Comparison of ENCODE assay signal across 28 cellular contexts in the genomic region with DNA sequence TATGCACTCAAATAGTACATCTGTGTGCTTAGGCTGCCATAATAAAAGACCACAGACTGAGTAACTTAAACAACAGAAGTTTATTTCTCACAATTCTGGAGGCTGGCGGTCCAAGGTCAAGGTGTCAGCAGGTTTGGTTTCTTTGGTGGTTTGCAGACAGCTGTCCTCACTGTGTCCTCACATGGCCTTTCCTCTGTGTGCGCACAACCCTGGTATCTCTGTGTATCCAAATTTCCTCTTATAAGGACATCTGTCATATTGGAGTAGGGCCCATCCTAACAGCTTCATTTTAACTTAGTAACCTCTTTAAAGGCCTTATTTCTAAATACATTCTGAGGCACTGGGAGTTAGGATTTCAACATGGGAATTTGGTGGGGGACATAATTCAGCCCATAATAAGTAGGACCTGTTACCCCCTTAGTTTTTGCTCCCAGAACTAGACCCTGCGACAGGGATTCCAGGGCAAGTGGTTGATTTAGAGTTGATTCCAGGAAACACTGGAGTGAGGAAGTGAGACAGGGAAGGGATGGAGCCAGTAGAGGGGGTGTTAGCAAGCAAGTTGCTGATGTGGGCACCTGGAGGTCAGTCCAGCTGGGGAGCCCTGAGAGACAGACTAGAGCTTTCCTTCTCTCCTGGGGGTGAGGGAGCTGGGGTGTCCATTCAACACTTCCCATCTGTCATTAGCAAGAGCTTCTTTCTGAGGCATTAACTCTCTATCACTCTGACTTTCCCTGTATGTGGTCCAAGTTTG. TPM values are rescaled to one million over a fixed set of nuclear protein-coding genes. Genes with fewer than 3 reads are reported as not detected.
A peak's percentile ranks its signal among the peaks of the same experiment; 100 is the strongest.
DNase-seq lines count a peak whose midpoint lies in the region; ATAC-seq, FAIRE-seq and TF ChIP-seq lines count a peak whose summit lies in the region.
"Had no signal": no experiment of that assay in that cellular context is flagged by ENCODE, and none has a peak within 500 bp of the region (broad histone marks: within the 10 kb centered on the region; RNA-seq: fewer than 3 reads in every experiment).

No MANE protein-coding gene starts in this region.

- no peak overlapping the region for H2AK5ac ChIP-seq in neuronal stem cell (ENCODE audit: low read depth, low read length)

- no peak overlapping the region for H3K18ac ChIP-seq in neuronal stem cell (ENCODE audit: low read length)

- H3K9me2 ChIP-seq in SK-N-SH: no peaks in the 10 kb centered on the region

- no peak overlapping the region for H2BK120ac ChIP-seq in neuronal stem cell (ENCODE audit: low read depth, low read length)

- H3F3A ChIP-seq in SK-N-SH (replicated peaks; ENCODE audit: insufficient read depth): no peaks in the 10 kb centered on the region

- H3K27ac ChIP-seq in SK-N-SH (ENCODE audit: low read depth in 2 of 2, low read length in 1 of 2): no peak overlapping the region
- H3K27ac ChIP-seq in endothelial cell of umbilical vein (ENCODE audit: insufficient read depth, low read depth, low read length): no peak overlapping the region
- H3K27ac ChIP-seq in neuronal stem cell (replicated peaks; ENCODE audit: low read length): no peak overlapping the region
- no peak overlapping the region for H3K27ac ChIP-seq in ovary
- H3K27ac ChIP-seq: 22Rv1, body of pancreas, GM23248, KMS-11, neural progenitor cell, SJSA1, thoracic aorta had no signal

- FAIRE-seq in endothelial cell of umbilical vein (lab: Jason Lieb, UNC): peak; percentile 12
- no peak for FAIRE-seq in frontal cortex (lab: Jason Lieb, UNC)
- FAIRE-seq: RCC 7860, urothelium cell line had no signal

- H3K36me3 ChIP-seq in SK-N-SH (replicated peaks in 1 of 2; ENCODE audit: control insufficient read depth in 1 of 2, insufficient read depth in 2 of 2, low read length in 1 of 2) (no peaks in the 10 kb centered on the region), endothelial cell of umbilical vein (ENCODE audit: control insufficient read depth in 2 of 2, extremely low read depth in 1 of 2, insufficient read depth in 2 of 2, low read length in 2 of 2) (no peaks in the 10 kb centered on the region), neuronal stem cell (replicated peaks in 1 of 2; ENCODE audit: control insufficient read depth in 2 of 2, insufficient read depth in 2 of 2, low read length in 2 of 2) (peaks cover 0 to 1% of the 10 kb centered on the region in 2 donors), ovary (no peaks in the 10 kb centered on the region)
- H3K36me3 ChIP-seq: neural progenitor cell, SJSA1 had no signal

- dilution Hi-C loops in endothelial cell of umbilical vein (cut with MboI; ENCODE audit: extremely low pct_ligation_motif_present, low sequenced_read_pairs): no loop called here

- no peak for ATAC-seq in SK-N-SH treated with all-trans-retinoic acid at 6 μM for 48 hours
- no peak for ATAC-seq in GM19452 (IDR thresholded peaks at IDR 0.05; ENCODE audit: unreplicated experiment)
- ATAC-seq: activated CD8-positive, alpha-beta T cell treated with anti-CD3 and anti-CD28 coated beads for 36 hours; body of pancreas; stimulated activated naive CD8-positive, alpha-beta T cell treated with anti-CD3 and anti-CD28 coated beads, Interleukin-15, amount 100 ng/mL, for 72 hours had no signal

- BruUV-seq in endothelial cell of umbilical vein (replicated peaks; lab: Mats Ljungman, UMichigan): no TSS peak

- no peak for TF ChIP-seq CTCF in SK-N-SH (IDR thresholded peaks at IDR 0.05)
- no peak for TF ChIP-seq CTCF in endothelial cell of umbilical vein (IDR thresholded peaks at IDR 0.05; ENCODE audit: extremely low read depth in 1 of 2, insufficient read depth in 1 of 2, low read depth in 1 of 2, low read length in 2 of 2)
- no peak for TF ChIP-seq CTCF in ovary (IDR thresholded peaks at IDR 0.05)

- H2BK12ac ChIP-seq in neuronal stem cell (ENCODE audit: low read length): no peak overlapping the region

- DNase-seq in SK-N-SH (peak; percentile 20), NCI-H2171 (lab: John Stamatoyannopoulos, UW) (peak; percentile 12), endothelial cell of umbilical vein (ENCODE audit: low read depth, low spot score) (no peak), neuronal stem cell (ENCODE audit: low spot score) (no peak), frontal cortex (ENCODE audit: low spot score in 2 of 2) (no peak), ovary (no peak)
- DNase-seq: activated CD4-positive, CD25-positive, alpha-beta regulatory T cell treated with anti-CD3 and anti-CD28 coated beads, Interleukin-2, amount 50 U/mL, for 72 hours; activated CD8-positive, alpha-beta memory T cell treated with anti-CD3 and anti-CD28 coated beads, Interleukin-2, amount 50 U/mL, for 48 hours; activated CD8-positive, alpha-beta T cell treated with anti-CD3 and anti-CD28 coated beads for 36 hours; activated naive CD4-positive, alpha-beta T cell treated with anti-CD3 and anti-CD28 coated beads for 36 hours; Calu3; GM23248; mesenchymal stem cell; NCI-H1417 treated with DMSO at 0.1 percent for 48 hours; NCI-H774; right cardiac atrium; stimulated activated CD8-positive, alpha-beta memory T cell treated with anti-CD3 and anti-CD28 coated beads, Interleukin-4, amount 100 ng/mL, for 48 hours; stimulated activated naive CD8-positive, alpha-beta T cell treated with anti-CD3 and anti-CD28 coated beads, Interleukin-15, amount 100 ng/mL, for 72 hours had no signal

- H3K9ac ChIP-seq in SK-N-SH (no peak overlapping the region), endothelial cell of umbilical vein (replicated peaks; ENCODE audit: extremely low read depth, insufficient read depth, low read length) (no peak overlapping the region), neuronal stem cell (ENCODE audit: low read depth, low read length, poor library complexity) (no peak overlapping the region)
- H3K9ac ChIP-seq: GM23248, KMS-11, neural progenitor cell had no signal

- TF ChIP-seq EP300 in SK-N-SH (IDR thresholded peaks at IDR 0.05; ENCODE audit: borderline replicate concordance in 1 of 2, low read depth in 1 of 2, low read length in 1 of 2) (no peak), ovary (IDR thresholded peaks at IDR 0.05) (no peak)

- H3K9me1 ChIP-seq in endothelial cell of umbilical vein (replicated peaks; ENCODE audit: control insufficient read depth, extremely low read depth, insufficient read depth, low read length): no peaks in the 10 kb centered on the region

- H3K4ac ChIP-seq in neuronal stem cell (ENCODE audit: low read length): no peak overlapping the region

- H3K23ac ChIP-seq in neuronal stem cell (ENCODE audit: low read depth, low read length, poor library complexity): peak overlapping the region; percentile 20

- H3K4me1 ChIP-seq in SK-N-SH (ENCODE audit: control insufficient read depth in 1 of 2, insufficient read depth in 2 of 2, low read depth in 1 of 2, low read length in 1 of 2) (no peaks in the 10 kb centered on the region), endothelial cell of umbilical vein (ENCODE audit: control insufficient read depth, extremely low read depth, insufficient read depth, low read length) (no peaks in the 10 kb centered on the region), neuronal stem cell (ENCODE audit: control insufficient read depth in 2 of 2, insufficient read depth in 1 of 2, low read depth in 1 of 2, low read length in 2 of 2) (peaks cover 8 to 12% of the 10 kb centered on the region in 2 donors), ovary (ENCODE audit: insufficient read depth) (no peaks in the 10 kb centered on the region)
- H3K4me1 ChIP-seq: SJSA1 had no signal

- H2AFZ ChIP-seq in SK-N-SH (ENCODE audit: low read depth) (no peak overlapping the region), endothelial cell of umbilical vein (ENCODE audit: low read depth, low read length) (no peak overlapping the region), neuronal stem cell (ENCODE audit: low read length) (no peak overlapping the region)
- H2AFZ ChIP-seq: GM23248, neural progenitor cell had no signal

- CTCF ChIA-PET in SK-N-SH (lab: Yijun Ruan, JAX) (interaction anchor here (1.0 kb wide), 1 partner anchor 12 kb away, joined by 3 read pairs; no protein-coding TSS in a partner anchor), endothelial cell of umbilical vein (lab: Charles Lee) (interaction anchor here (1.6 kb wide), 1 partner anchor 10 kb away, joined by 5 read pairs; no protein-coding TSS in a partner anchor)

- no peak overlapping the region for H2BK5ac ChIP-seq in neuronal stem cell (ENCODE audit: low read length)

- no peak for TF ChIP-seq POLR2A in endothelial cell of umbilical vein (IDR thresholded peaks at IDR 0.05; ENCODE audit: low read depth, low read length)
- TF ChIP-seq POLR2A in ovary (IDR thresholded peaks at IDR 0.05): no peak

- H4K20me1 ChIP-seq in SK-N-SH (ENCODE audit: insufficient read depth) (no peaks in the 10 kb centered on the region), endothelial cell of umbilical vein (replicated peaks; ENCODE audit: control insufficient read depth, extremely low read depth, insufficient read depth, low read length) (no peaks in the 10 kb centered on the region)

- no peak overlapping the region for H4K91ac ChIP-seq in neuronal stem cell (ENCODE audit: low read depth, low read length, poor library complexity)

- H3K4me2 ChIP-seq in SK-N-SH: no peak overlapping the region
- no peak overlapping the region for H3K4me2 ChIP-seq in endothelial cell of umbilical vein (ENCODE audit: insufficient read depth, low read length)
- H3K4me2 ChIP-seq in neuronal stem cell (ENCODE audit: insufficient read depth, low read length, poor library complexity, severe bottlenecking): no peak overlapping the region
- H3K4me2 ChIP-seq: KMS-11, neural progenitor cell had no signal

- H3K9me3 ChIP-seq in SK-N-SH (no peaks in the 10 kb centered on the region), endothelial cell of umbilical vein (replicated peaks; ENCODE audit: control insufficient read depth, insufficient read depth, low read length) (no peaks in the 10 kb centered on the region), neuronal stem cell (replicated peaks in 1 of 2; ENCODE audit: control insufficient read depth in 2 of 2, insufficient read depth in 1 of 2, low read depth in 1 of 2, low read length in 2 of 2) (no peaks in the 10 kb centered on the region), ovary (no peaks in the 10 kb centered on the region)
- H3K9me3 ChIP-seq: body of pancreas, SJSA1, thoracic aorta had no signal

- H3K4me3 ChIP-seq in SK-N-SH (ENCODE audit: low read depth in 2 of 2, low read length in 1 of 2): no peak overlapping the region
- H3K4me3 ChIP-seq in endothelial cell of umbilical vein (replicated peaks in 1 of 3; ENCODE audit: insufficient read depth in 1 of 3, low read depth in 1 of 3, low read length in 3 of 3): no peak overlapping the region
- H3K4me3 ChIP-seq in neuronal stem cell (ENCODE audit: low read length in 2 of 2): no peak overlapping the region
- H3K4me3 ChIP-seq in ovary: no peak overlapping the region
- H3K4me3 ChIP-seq: body of pancreas, GM23248, neural progenitor cell, SJSA1, thoracic aorta had no signal

- POLR2A ChIA-PET in SK-N-SH (lab: Yijun Ruan, JAX): no interaction called here
- POLR2A ChIA-PET in endothelial cell of umbilical vein (lab: Charles Lee): no interaction called here

- no peak for TF ChIP-seq RAD21 in SK-N-SH (IDR thresholded peaks at IDR 0.05; ENCODE audit: low read length)

- WGBS in SK-N-SH (ENCODE audit: low lambda C conversion rate): 90% methylated on average over 2 of the region's 3 CpGs
- WGBS in neuronal stem cell (ENCODE audit: extremely low coverage in 2 of 2, insufficient read length in 2 of 2, insufficient replicate concordance in 1 of 2), 2 donors: no CpG with 5 or more reads among the region's 3 CpGs
- 40 to 73% (median 58%) methylated on average over 3 of the region's 3 CpGs for whole genome bisulfite sequencing in ovary, 3 donors

- no peaks in the 10 kb centered on the region for H3K27me3 ChIP-seq in SK-N-SH (ENCODE audit: insufficient read depth)
- H3K27me3 ChIP-seq in endothelial cell of umbilical vein (ENCODE audit: control insufficient read depth in 2 of 2, insufficient read depth in 2 of 2, low read length in 2 of 2): no peaks in the 10 kb centered on the region
- H3K27me3 ChIP-seq in neuronal stem cell (ENCODE audit: control insufficient read depth in 3 of 3, insufficient read depth in 3 of 3, low read depth in 1 of 3, low read length in 3 of 3): peaks cover 0 to 30% (median 0%) of the 10 kb centered on the region in 3 experiments
- no peaks in the 10 kb centered on the region for H3K27me3 ChIP-seq in ovary
- H3K27me3 ChIP-seq: body of pancreas, neural progenitor cell, SJSA1 had no signal

- H2BK15ac ChIP-seq in neuronal stem cell (ENCODE audit: low read length): no peak overlapping the region

- intact Hi-C loops in endothelial cell of umbilical vein (cut with micrococcal nuclease) (no loop called here), ovary (cut with DNase I) (no loop called here)

- no peak overlapping the region for H3K14ac ChIP-seq in neuronal stem cell (ENCODE audit: low read length)

- no peaks in the 10 kb centered on the region for H3K79me1 ChIP-seq in neuronal stem cell (ENCODE audit: low read depth, low read length)

- H3K79me2 ChIP-seq in SK-N-SH (ENCODE audit: insufficient read depth) (no peaks in the 10 kb centered on the region), endothelial cell of umbilical vein (ENCODE audit: control insufficient read depth, insufficient read depth, low read length) (no peaks in the 10 kb centered on the region)

- H4K8ac ChIP-seq in neuronal stem cell (ENCODE audit: low read depth, low read length): no peak overlapping the region

RNA-seq across cellular contexts. Expression of a gene that starts 10.9 kb away (rescaled TPM):
- 41.0 and 42.9 TPM in 2 replicates for polyA plus RNA-seq in SK-N-SH (2012; rRNA removed)
- 32.7 and 42.2 TPM in 2 replicates for polyA plus RNA-seq in SK-N-SH (2012; cell fraction: cytosol; rRNA removed)
- 19.4 and 24.2 TPM in 2 replicates for polyA plus RNA-seq in SK-N-SH (2012; cell fraction: nucleus; rRNA removed)
- total RNA-seq in endothelial cell of umbilical vein: 70.7 and 71.0 TPM in 2 replicates
- 54.5 and 55.3 TPM in 2 replicates for polyA plus RNA-seq in endothelial cell of umbilical vein
- polyA plus RNA-seq in endothelial cell of umbilical vein (2011; cell fraction: cytosol; rRNA removed): 49.2 and 50.9 TPM in 2 replicates
- 22.4 and 25.2 TPM in 2 replicates for polyA plus RNA-seq in endothelial cell of umbilical vein (2011; cell fraction: nucleus; rRNA removed)
- polyA plus RNA-seq in endothelial cell of umbilical vein (2012): 41.3 and 42.9 TPM in 2 replicates
- polyA minus RNA-seq in endothelial cell of umbilical vein: 79.3 and 89.4 TPM in 2 replicates
- polyA minus RNA-seq in endothelial cell of umbilical vein (2011; cell fraction: cytosol; rRNA and poly(A)+ RNA removed): 106 TPM
- 18.0 and 18.2 TPM in 2 replicates for polyA minus RNA-seq in endothelial cell of umbilical vein (2011; cell fraction: nucleus; rRNA and poly(A)+ RNA removed)
- 74.3 TPM for polyA plus RNA-seq in neuronal stem cell (2013, experiment 1 of 2)
- 79.4 TPM for polyA plus RNA-seq in neuronal stem cell (2013, experiment 2 of 2)
- total RNA-seq in frontal cortex: 82.7 TPM
- 100 to 1,000 TPM in 5 of 7 donors, 10 to 100 TPM in 2; 51.5 to 137 (median 105) TPM for total RNA-seq in ovary
- polyA plus RNA-seq in ovary: 10 to 100 TPM; 39.6 to 54.4 TPM

RNA-seq across cellular contexts. Expression of a gene that starts 52.7 kb away (rescaled TPM):
- polyA plus RNA-seq in SK-N-SH (2012; rRNA removed): 29.5 and 31.4 TPM in 2 replicates
- polyA plus RNA-seq in SK-N-SH (2012; cell fraction: cytosol; rRNA removed): 10.7 and 20.6 TPM in 2 replicates
- polyA plus RNA-seq in SK-N-SH (2012; cell fraction: nucleus; rRNA removed): 45.7 and 48.1 TPM in 2 replicates
- total RNA-seq in endothelial cell of umbilical vein: 34.9 and 36.8 TPM in 2 replicates
- 47.1 and 55.5 TPM in 2 replicates for polyA plus RNA-seq in endothelial cell of umbilical vein
- 30.8 and 38.9 TPM in 2 replicates for polyA plus RNA-seq in endothelial cell of umbilical vein (2011; cell fraction: cytosol; rRNA removed)
- polyA plus RNA-seq in endothelial cell of umbilical vein (2011; cell fraction: nucleus; rRNA removed): 47.3 and 56.7 TPM in 2 replicates
- 24.1 and 28.5 TPM in 2 replicates for polyA plus RNA-seq in endothelial cell of umbilical vein (2012)
- polyA minus RNA-seq in endothelial cell of umbilical vein: 36.3 and 42.3 TPM in 2 replicates
- polyA minus RNA-seq in endothelial cell of umbilical vein (2011; cell fraction: cytosol; rRNA and poly(A)+ RNA removed): 14.3 TPM
- 17.3 and 24.4 TPM in 2 replicates for polyA minus RNA-seq in endothelial cell of umbilical vein (2011; cell fraction: nucleus; rRNA and poly(A)+ RNA removed)
- polyA plus RNA-seq in neuronal stem cell (2013, experiment 1 of 2): 72.8 TPM
- polyA plus RNA-seq in neuronal stem cell (2013, experiment 2 of 2): 73.5 TPM
- 30.2 TPM for total RNA-seq in frontal cortex
- total RNA-seq in ovary: 10 to 100 TPM; 19.0 to 28.0 (median 23.3) TPM
- polyA plus RNA-seq in ovary: 10 to 100 TPM in 1 of 2 donors, 1 to 10 TPM in 1; 2.5 to 16.4 TPM

Comparison
In these comparisons a context has a peak if more than half of its experiments do, and no peak if none do; other contexts are left out.
1. DNase-seq: peak in SK-N-SH (single experiment) and NCI-H2171 (single experiment); none in endothelial cell of umbilical vein (single experiment), neuronal stem cell (single experiment), frontal cortex (0 of 2) and ovary (0 of 5).